In genomic region chr1:8987881-8988617, GRCh38 we compare ENCODE assay signal across 8 cellular contexts. TPM values are rescaled to one million over a fixed set of nuclear protein-coding genes. Genes with fewer than 3 reads are reported as not detected.
DNase-seq lines count a peak whose midpoint lies in the region; ATAC-seq, FAIRE-seq and TF ChIP-seq lines count a peak whose summit lies in the region.

No MANE protein-coding gene starts in this region.

- intact Hi-C loops in pancreas (cut with DNase I), result loop anchor here in 1 of 3 donors (5.0 kb wide), 1 partner anchor 66 kb away; no protein-coding TSS in a partner anchor
- intact Hi-C loops in vagina (cut with DNase I), result loop anchor here (5.0 kb wide), 1 partner anchor 66 kb away; no protein-coding TSS in a partner anchor

- no peak for FAIRE-seq in pancreas (lab: Jason Lieb, UNC)

- no peak for TF ChIP-seq POLR2A in vagina (IDR thresholded peaks at IDR 0.05)

- H3K27ac ChIP-seq in ACC112 (ENCODE audit: low read depth, low read length), result peak overlapping the region; percentile 49
- H3K27ac ChIP-seq in pancreas, result no peak overlapping the region
- peak overlapping the region; percentile 42 for H3K27ac ChIP-seq in vagina

- H3K27me3 ChIP-seq in ACC112 (ENCODE audit: insufficient read depth, low read length) (no peaks in the 10 kb centered on the region), pancreas (no peaks in the 10 kb centered on the region), vagina (no peaks in the 10 kb centered on the region)

- peak overlapping the region; percentile 84 for H2AFZ ChIP-seq in ACC112 (ENCODE audit: low read length, unreplicated experiment)

- H3K36me3 ChIP-seq in ACC112 (ENCODE audit: insufficient read depth, low read length) (no peaks in the 10 kb centered on the region), pancreas (no peaks in the 10 kb centered on the region), vagina (no peaks in the 10 kb centered on the region)

- H3K9me3 ChIP-seq in pancreas (no peaks in the 10 kb centered on the region), vagina (no peaks in the 10 kb centered on the region)

- H3K79me2 ChIP-seq in ACC112 (ENCODE audit: control insufficient read depth, insufficient read depth, low read length, unreplicated experiment), result no peaks in the 10 kb centered on the region

- DNase-seq in GM13976 (ENCODE audit: low spot score) (peak; percentile 83), RPMI7951 (ENCODE audit: low read depth) (peak; percentile 42), germinal center (ENCODE audit: low spot score) (peak; percentile 72), pancreas (peak in 3 of 6 donors; percentile 53 to 84 (median 53)), vagina (ENCODE audit: extremely low spot score in 2 of 2) (no peak)
- peak; percentile 54 for DNase-seq in activated gamma-delta T cell treated with anti-CD3 and anti-CD28 coated beads, Interleukin-2, amount 50 U/mL, for 16 hours (ENCODE audit: low read depth)

- TF ChIP-seq CTCF in GM13976 (IDR thresholded peaks at IDR 0.05; ENCODE audit: borderline replicate concordance, control extremely low read depth, extremely low read depth, insufficient read depth, missing control alignments), result peak; percentile 91
- TF ChIP-seq CTCF in pancreas (IDR thresholded peaks at IDR 0.05), result peak; percentile 83 to 93 (median 86)
- peak; percentile 77 to 89 (median 85) for TF ChIP-seq CTCF in vagina (IDR thresholded peaks at IDR 0.05)

- peak in 3 of 4 donors; percentile 76 to 82 (median 78) for ATAC-seq in pancreas
- ATAC-seq in GM19035 (IDR thresholded peaks at IDR 0.05; ENCODE audit: unreplicated experiment), result no peak

- peaks cover 26% of the 10 kb centered on the region for H3K4me1 ChIP-seq in ACC112 (ENCODE audit: control insufficient read depth, insufficient read depth, low read length, unreplicated experiment)
- peaks cover 0 to 3% (median 0%) of the 10 kb centered on the region in 3 donors for H3K4me1 ChIP-seq in pancreas
- H3K4me1 ChIP-seq in vagina, result peaks cover 24% of the 10 kb centered on the region

- H3K4me3 ChIP-seq in ACC112 (ENCODE audit: low read depth, low read length) (no peak overlapping the region), pancreas (no peak overlapping the region), vagina (no peak overlapping the region)

- in situ Hi-C loops in GM13976 (cut with MboI; ENCODE audit: low sequenced_read_pairs, unreplicated experiment), result no loop called here

- 23 to 31% methylated on average over 9 of the region's 9 CpGs for WGBS in pancreas, 2 donors

RNA-seq across cellular contexts. Expression of gene SLC2A7, which starts 38.2 kb away (rescaled TPM):
- total RNA-seq in RPMI7951 (2014; rRNA removed; shearing (Covaris generic)), result not detected in 2 replicates
- total RNA-seq in pancreas, result not detected
- not detected for polyA plus RNA-seq in pancreas
- total RNA-seq in vagina, result not detected

RNA-seq across cellular contexts. Expression of gene CA6, which starts 42.4 kb away (rescaled TPM):
- not detected in 2 replicates for total RNA-seq in RPMI7951 (2014; rRNA removed; shearing (Covaris generic))
- total RNA-seq in pancreas (not detected), vagina (not detected)
- polyA plus RNA-seq in pancreas, result not detected

Comparison
In these comparisons a context has a peak if more than half of its experiments do, and no peak if none do; other contexts are left out.
1. H3K27ac ChIP-seq: peak in ACC112 (single experiment) and vagina (single experiment); none in pancreas (0 of 4).
2. DNase-seq: peak in GM13976 (single experiment), RPMI7951 (single experiment), activated gamma-delta T cell treated with anti-CD3 and anti-CD28 coated beads, Interleukin-2, amount 50 U/mL, for 16 hours (single experiment) and germinal center (single experiment); none in vagina (0 of 2).
3. Peak in every context shown above with its lines, with median percentiles within 50 percentile points of each other: CTCF ChIP-seq.